In the genomic region with DNA sequence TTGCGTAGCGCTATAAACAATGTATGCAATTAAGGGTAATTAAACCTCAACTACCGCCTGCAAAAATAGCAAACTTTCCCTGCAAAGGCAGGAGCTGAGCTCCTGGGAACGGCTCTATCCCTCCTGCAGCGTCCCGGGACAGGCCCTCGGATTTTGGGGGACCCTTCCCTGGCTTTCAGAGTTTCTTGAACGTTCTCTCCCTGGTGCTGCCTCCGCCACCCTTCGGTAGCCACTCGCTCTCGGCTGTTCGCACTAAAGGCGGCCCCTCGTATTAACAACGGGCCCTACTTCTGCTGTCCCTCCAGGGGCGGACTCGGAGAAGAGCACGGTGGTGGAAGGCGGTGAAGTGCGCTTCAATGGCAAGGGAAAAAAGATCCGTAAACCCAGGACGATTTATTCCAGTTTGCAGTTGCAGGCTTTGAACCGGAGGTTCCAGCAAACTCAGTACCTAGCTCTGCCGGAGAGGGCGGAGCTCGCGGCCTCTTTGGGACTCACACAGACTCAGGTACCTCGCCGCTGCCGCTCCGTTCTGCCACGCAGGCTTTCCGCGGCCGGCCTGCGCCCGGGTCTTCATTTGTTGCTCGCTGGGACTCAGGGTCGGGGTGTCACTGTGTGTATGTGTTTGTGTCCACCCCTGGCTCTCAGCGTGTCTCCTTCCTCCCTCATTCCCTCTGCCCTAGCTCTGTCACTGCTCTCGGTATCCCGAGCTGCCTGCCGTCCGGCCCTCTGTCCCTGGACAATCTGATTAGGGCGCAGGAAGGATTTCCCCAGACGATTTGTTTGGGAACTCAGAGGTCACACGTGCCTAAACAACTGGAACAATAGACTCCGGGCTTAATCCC, we compare ENCODE assay signal across 1 cellular context.
A peak's percentile ranks its signal among the peaks of the same experiment; 100 is the strongest.
TF ChIP-seq lines count a peak whose summit lies in the region.

No MANE protein-coding gene starts in this region.

TF ChIP-seq in HepG2, 621 proteins besides CTCF, POLR2A, EP300 and RAD21 (continued from another document and continues in another):
- TF ChIP-seq, protein P1, sequence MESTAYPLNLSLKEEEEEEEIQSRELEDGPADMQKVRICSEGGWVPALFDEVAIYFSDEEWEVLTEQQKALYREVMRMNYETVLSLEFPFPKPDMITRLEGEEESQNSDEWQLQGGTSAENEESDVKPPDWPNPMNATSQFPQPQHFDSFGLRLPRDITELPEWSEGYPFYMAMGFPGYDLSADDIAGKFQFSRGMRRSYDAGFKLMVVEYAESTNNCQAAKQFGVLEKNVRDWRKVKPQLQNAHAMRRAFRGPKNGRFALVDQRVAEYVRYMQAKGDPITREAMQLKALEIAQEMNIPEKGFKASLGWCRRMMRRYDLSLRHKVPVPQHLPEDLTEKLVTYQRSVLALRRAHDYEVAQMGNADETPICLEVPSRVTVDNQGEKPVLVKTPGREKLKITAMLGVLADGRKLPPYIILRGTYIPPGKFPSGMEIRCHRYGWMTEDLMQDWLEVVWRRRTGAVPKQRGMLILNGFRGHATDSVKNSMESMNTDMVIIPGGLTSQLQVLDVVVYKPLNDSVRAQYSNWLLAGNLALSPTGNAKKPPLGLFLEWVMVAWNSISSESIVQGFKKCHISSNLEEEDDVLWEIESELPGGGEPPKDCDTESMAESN (CRISPR knock-in tag; conservative IDR thresholded peaks at IDR 0.05): no peak
- TF ChIP-seq NFE2L2 (IDR thresholded peaks at IDR 0.05; ENCODE audit: low read length) (no peak), SOX13 (IDR thresholded peaks at IDR 0.05) (no peak), SOX13 (CRISPR knock-in tag; conservative IDR thresholded peaks at IDR 0.05 in 1 of 2, IDR thresholded peaks at IDR 0.05 in 1 of 2) (peak in 1 of 2 experiments; percentile 20; a peak in 1 of 4 replicates), RNF2 (conservative IDR thresholded peaks at IDR 0.05; ENCODE audit: low read depth) (0 out of 2 replicates have a peak, but pooled peaks have one; percentile 55), MTA1 (CRISPR knock-in tag; IDR thresholded peaks at IDR 0.05; ENCODE audit: borderline replicate concordance) (peak; percentile 64; the same call in 1 of the 2 replicates), ZNF776 (CRISPR knock-in tag; IDR thresholded peaks at IDR 0.05) (0 out of 2 replicates have a peak, but pooled peaks have one; percentile 26), ZNF263 (CRISPR knock-in tag; IDR thresholded peaks at IDR 0.05) (peak; percentile 54), ZFY (CRISPR knock-in tag; IDR thresholded peaks at IDR 0.05) (peak; percentile 48; the same call in 1 of the 2 replicates), ZNF558 (CRISPR knock-in tag; IDR thresholded peaks at IDR 0.05; ENCODE audit: borderline replicate concordance) (0 out of 2 replicates have a peak, but pooled peaks have one; percentile 29), EZH2 (conservative IDR thresholded peaks at IDR 0.05; ENCODE audit: low read depth, low read length) (peak; percentile 76; the same call in 1 of the 2 replicates), HOXA3 (CRISPR knock-in tag; IDR thresholded peaks at IDR 0.05) (0 out of 2 replicates have a peak, but pooled peaks have one; percentile 22), RFXAP (CRISPR knock-in tag; IDR thresholded peaks at IDR 0.05; ENCODE audit: borderline replicate concordance) (peak; percentile 47; the same call in 1 of the 2 replicates), ERF (CRISPR knock-in tag; IDR thresholded peaks at IDR 0.05) (0 out of 2 replicates have a peak, but pooled peaks have one; percentile 47)
- TF ChIP-seq, protein P2, sequence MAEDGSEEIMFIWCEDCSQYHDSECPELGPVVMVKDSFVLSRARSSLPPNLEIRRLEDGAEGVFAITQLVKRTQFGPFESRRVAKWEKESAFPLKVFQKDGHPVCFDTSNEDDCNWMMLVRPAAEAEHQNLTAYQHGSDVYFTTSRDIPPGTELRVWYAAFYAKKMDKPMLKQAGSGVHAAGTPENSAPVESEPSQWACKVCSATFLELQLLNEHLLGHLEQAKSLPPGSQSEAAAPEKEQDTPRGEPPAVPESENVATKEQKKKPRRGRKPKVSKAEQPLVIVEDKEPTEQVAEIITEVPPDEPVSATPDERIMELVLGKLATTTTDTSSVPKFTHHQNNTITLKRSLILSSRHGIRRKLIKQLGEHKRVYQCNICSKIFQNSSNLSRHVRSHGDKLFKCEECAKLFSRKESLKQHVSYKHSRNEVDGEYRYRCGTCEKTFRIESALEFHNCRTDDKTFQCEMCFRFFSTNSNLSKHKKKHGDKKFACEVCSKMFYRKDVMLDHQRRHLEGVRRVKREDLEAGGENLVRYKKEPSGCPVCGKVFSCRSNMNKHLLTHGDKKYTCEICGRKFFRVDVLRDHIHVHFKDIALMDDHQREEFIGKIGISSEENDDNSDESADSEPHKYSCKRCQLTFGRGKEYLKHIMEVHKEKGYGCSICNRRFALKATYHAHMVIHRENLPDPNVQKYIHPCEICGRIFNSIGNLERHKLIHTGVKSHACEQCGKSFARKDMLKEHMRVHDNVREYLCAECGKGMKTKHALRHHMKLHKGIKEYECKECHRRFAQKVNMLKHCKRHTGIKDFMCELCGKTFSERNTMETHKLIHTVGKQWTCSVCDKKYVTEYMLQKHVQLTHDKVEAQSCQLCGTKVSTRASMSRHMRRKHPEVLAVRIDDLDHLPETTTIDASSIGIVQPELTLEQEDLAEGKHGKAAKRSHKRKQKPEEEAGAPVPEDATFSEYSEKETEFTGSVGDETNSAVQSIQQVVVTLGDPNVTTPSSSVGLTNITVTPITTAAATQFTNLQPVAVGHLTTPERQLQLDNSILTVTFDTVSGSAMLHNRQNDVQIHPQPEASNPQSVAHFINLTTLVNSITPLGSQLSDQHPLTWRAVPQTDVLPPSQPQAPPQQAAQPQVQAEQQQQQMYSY (CRISPR knock-in tag; IDR thresholded peaks at IDR 0.05): peak; percentile 42; the same call in 1 of the 2 replicates
- TF ChIP-seq, protein P3, sequence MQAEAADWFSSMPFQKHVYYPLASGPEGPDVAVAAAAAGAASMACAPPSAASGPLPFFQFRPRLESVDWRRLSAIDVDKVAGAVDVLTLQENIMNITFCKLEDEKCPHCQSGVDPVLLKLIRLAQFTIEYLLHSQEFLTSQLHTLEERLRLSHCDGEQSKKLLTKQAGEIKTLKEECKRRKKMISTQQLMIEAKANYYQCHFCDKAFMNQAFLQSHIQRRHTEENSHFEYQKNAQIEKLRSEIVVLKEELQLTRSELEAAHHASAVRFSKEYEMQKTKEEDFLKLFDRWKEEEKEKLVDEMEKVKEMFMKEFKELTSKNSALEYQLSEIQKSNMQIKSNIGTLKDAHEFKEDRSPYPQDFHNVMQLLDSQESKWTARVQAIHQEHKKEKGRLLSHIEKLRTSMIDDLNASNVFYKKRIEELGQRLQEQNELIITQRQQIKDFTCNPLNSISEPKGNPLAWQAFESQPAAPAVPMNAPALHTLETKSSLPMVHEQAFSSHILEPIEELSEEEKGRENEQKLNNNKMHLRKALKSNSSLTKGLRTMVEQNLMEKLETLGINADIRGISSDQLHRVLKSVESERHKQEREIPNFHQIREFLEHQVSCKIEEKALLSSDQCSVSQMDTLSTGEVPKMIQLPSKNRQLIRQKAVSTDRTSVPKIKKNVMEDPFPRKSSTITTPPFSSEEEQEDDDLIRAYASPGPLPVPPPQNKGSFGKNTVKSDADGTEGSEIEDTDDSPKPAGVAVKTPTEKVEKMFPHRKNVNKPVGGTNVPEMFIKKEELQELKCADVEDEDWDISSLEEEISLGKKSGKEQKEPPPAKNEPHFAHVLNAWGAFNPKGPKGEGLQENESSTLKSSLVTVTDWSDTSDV (CRISPR knock-in tag; IDR thresholded peaks at IDR 0.05): peak; percentile 87; the same call in 1 of the 2 replicates
- TF ChIP-seq, protein P4, sequence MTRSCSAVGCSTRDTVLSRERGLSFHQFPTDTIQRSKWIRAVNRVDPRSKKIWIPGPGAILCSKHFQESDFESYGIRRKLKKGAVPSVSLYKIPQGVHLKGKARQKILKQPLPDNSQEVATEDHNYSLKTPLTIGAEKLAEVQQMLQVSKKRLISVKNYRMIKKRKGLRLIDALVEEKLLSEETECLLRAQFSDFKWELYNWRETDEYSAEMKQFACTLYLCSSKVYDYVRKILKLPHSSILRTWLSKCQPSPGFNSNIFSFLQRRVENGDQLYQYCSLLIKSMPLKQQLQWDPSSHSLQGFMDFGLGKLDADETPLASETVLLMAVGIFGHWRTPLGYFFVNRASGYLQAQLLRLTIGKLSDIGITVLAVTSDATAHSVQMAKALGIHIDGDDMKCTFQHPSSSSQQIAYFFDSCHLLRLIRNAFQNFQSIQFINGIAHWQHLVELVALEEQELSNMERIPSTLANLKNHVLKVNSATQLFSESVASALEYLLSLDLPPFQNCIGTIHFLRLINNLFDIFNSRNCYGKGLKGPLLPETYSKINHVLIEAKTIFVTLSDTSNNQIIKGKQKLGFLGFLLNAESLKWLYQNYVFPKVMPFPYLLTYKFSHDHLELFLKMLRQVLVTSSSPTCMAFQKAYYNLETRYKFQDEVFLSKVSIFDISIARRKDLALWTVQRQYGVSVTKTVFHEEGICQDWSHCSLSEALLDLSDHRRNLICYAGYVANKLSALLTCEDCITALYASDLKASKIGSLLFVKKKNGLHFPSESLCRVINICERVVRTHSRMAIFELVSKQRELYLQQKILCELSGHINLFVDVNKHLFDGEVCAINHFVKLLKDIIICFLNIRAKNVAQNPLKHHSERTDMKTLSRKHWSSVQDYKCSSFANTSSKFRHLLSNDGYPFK (CRISPR knock-in tag; IDR thresholded peaks at IDR 0.05; ENCODE audit: borderline replicate concordance): 0 out of 2 replicates have a peak, but pooled peaks have one; percentile 17
- TF ChIP-seq, protein P5, sequence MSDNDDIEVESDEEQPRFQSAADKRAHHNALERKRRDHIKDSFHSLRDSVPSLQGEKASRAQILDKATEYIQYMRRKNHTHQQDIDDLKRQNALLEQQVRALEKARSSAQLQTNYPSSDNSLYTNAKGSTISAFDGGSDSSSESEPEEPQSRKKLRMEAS (IDR thresholded peaks at IDR 0.05): peak; percentile 17; the same call in 1 of the 2 replicates
- TF ChIP-seq, protein P6, sequence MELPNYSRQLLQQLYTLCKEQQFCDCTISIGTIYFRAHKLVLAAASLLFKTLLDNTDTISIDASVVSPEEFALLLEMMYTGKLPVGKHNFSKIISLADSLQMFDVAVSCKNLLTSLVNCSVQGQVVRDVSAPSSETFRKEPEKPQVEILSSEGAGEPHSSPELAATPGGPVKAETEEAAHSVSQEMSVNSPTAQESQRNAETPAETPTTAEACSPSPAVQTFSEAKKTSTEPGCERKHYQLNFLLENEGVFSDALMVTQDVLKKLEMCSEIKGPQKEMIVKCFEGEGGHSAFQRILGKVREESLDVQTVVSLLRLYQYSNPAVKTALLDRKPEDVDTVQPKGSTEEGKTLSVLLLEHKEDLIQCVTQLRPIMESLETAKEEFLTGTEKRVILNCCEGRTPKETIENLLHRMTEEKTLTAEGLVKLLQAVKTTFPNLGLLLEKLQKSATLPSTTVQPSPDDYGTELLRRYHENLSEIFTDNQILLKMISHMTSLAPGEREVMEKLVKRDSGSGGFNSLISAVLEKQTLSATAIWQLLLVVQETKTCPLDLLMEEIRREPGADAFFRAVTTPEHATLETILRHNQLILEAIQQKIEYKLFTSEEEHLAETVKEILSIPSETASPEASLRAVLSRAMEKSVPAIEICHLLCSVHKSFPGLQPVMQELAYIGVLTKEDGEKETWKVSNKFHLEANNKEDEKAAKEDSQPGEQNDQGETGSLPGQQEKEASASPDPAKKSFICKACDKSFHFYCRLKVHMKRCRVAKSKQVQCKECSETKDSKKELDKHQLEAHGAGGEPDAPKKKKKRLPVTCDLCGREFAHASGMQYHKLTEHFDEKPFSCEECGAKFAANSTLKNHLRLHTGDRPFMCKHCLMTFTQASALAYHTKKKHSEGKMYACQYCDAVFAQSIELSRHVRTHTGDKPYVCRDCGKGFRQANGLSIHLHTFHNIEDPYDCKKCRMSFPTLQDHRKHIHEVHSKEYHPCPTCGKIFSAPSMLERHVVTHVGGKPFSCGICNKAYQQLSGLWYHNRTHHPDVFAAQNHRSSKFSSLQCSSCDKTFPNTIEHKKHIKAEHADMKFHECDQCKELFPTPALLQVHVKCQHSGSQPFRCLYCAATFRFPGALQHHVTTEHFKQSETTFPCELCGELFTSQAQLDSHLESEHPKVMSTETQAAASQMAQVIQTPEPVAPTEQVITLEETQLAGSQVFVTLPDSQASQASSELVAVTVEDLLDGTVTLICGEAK (IDR thresholded peaks at IDR 0.05): no peak
- TF ChIP-seq, protein P6 (CRISPR knock-in tag; IDR thresholded peaks at IDR 0.05): 0 out of 2 replicates have a peak, but pooled peaks have one; percentile 25
- TF ChIP-seq, protein P7, sequence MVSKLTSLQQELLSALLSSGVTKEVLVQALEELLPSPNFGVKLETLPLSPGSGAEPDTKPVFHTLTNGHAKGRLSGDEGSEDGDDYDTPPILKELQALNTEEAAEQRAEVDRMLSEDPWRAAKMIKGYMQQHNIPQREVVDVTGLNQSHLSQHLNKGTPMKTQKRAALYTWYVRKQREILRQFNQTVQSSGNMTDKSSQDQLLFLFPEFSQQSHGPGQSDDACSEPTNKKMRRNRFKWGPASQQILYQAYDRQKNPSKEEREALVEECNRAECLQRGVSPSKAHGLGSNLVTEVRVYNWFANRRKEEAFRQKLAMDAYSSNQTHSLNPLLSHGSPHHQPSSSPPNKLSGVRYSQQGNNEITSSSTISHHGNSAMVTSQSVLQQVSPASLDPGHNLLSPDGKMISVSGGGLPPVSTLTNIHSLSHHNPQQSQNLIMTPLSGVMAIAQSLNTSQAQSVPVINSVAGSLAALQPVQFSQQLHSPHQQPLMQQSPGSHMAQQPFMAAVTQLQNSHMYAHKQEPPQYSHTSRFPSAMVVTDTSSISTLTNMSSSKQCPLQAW (CRISPR knock-in tag; IDR thresholded peaks at IDR 0.05): peak; percentile 43; the same call in 1 of the 2 replicates
